Comparison of ENCODE assay signal across 19 cellular contexts in the genomic region with DNA sequence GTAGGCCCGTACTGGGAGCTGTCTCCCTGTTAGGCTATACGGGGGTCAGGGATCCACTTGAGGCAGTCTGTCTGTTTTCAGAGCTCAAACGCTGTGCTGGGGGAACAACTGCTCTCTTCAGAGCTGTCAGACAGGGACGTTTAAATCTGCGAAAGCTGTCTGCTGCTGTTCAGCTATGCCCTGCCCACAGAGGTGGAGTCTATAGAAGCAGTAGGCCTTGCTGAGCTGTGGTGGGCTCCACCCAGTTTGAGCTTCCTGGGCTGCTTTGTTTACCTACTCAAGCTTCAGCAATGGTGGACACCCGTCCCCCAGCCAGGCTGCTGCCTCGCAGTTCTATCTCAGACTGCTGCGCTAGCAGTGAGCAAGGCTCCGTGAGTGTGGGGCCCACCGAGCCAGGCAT. TPM values are rescaled to one million over a fixed set of nuclear protein-coding genes. Genes with fewer than 3 reads are reported as not detected.
DNase-seq lines count a peak whose midpoint lies in the region; ATAC-seq and TF ChIP-seq lines count a peak whose summit lies in the region.
"Had no signal": no experiment of that assay in that cellular context is flagged by ENCODE, and none has a peak within 500 bp of the region (broad histone marks: within the 10 kb centered on the region; RNA-seq: fewer than 3 reads in every experiment).

No MANE protein-coding gene starts in this region.

- H3K27ac Mint-ChIP-seq in activated CD8-positive, alpha-beta T cell treated with anti-CD3 and anti-CD28 coated beads, Interleukin-2, amount 10 ng/mL, durations not matched to agents 7 days and 5 days, result no peak overlapping the region
- no peak overlapping the region for H3K27ac Mint-ChIP-seq in activated CD8-positive, alpha-beta T cell treated with anti-CD3 and anti-CD28 coated beads for 36 hours
- H3K27ac Mint-ChIP-seq in nephron progenitor cell, result peak overlapping the region; percentile 32
- H3K27ac Mint-ChIP-seq: B cell; CD4-positive, alpha-beta memory T cell had no signal

- H3K27me3 ChIP-seq in cardiac muscle cell (no peaks in the 10 kb centered on the region), spleen (replicated peaks in 1 of 7) (no peaks in the 10 kb centered on the region)
- H3K27me3 ChIP-seq: BLaER1 treated with 17β-estradiol and CSF1 and Interleukin-3, amounts not matched to agents 10 nM and 100 nM had no signal

- peaks cover 4% of the 10 kb centered on the region for H3K4me1 ChIP-seq in cardiac muscle cell (ENCODE audit: low read depth)
- no peaks in the 10 kb centered on the region for H3K4me1 ChIP-seq in spleen
- H3K4me1 ChIP-seq: A549; BLaER1 treated with 17β-estradiol and CSF1 and Interleukin-3, amounts not matched to agents 10 nM and 100 nM; Caco-2 had no signal

- POLR2A ChIA-PET in activated CD8-positive, alpha-beta T cell treated with anti-CD3 and anti-CD28 coated beads, Interleukin-2, amount 10 ng/mL, durations not matched to agents 7 days and 5 days (lab: Charles Lee), result no interaction called here
- POLR2A ChIA-PET in activated CD8-positive, alpha-beta T cell treated with anti-CD3 and anti-CD28 coated beads for 36 hours (lab: Charles Lee), result no interaction called here

- H3K27ac ChIP-seq in cardiac muscle cell, result peak overlapping the region; percentile 55
- no peak overlapping the region for H3K27ac ChIP-seq in spleen
- H3K27ac ChIP-seq: 22Rv1; A549; BLaER1 treated with 17β-estradiol and CSF1 and Interleukin-3, amounts not matched to agents 10 nM and 100 nM; C4-2B had no signal

- no peak for TF ChIP-seq CTCF in activated CD8-positive, alpha-beta T cell treated with anti-CD3 and anti-CD28 coated beads for 36 hours (IDR thresholded peaks at IDR 0.05)
- no peak for TF ChIP-seq CTCF in cardiac muscle cell (IDR thresholded peaks at IDR 0.05; ENCODE audit: low read depth, low read length)
- TF ChIP-seq CTCF in nephron progenitor cell (IDR thresholded peaks at IDR 0.05), result no peak
- TF ChIP-seq CTCF in spleen (IDR thresholded peaks at IDR 0.05 in 8 of 11, conservative IDR thresholded peaks at IDR 0.05 in 3 of 11), result no peak

- H3K4me3 Mint-ChIP-seq in activated CD8-positive, alpha-beta T cell treated with anti-CD3 and anti-CD28 coated beads, Interleukin-2, amount 10 ng/mL, durations not matched to agents 7 days and 5 days, result no peak overlapping the region
- H3K4me3 Mint-ChIP-seq in activated CD8-positive, alpha-beta T cell treated with anti-CD3 and anti-CD28 coated beads for 36 hours, result no peak overlapping the region
- no peak overlapping the region for H3K4me3 Mint-ChIP-seq in nephron progenitor cell
- H3K4me3 Mint-ChIP-seq: B cell; CD4-positive, alpha-beta memory T cell had no signal

- intact Hi-C loops in activated CD8-positive, alpha-beta T cell treated with anti-CD3 and anti-CD28 coated beads for 36 hours (cut with micrococcal nuclease), result no loop called here
- intact Hi-C loops in left cardiac atrium (cut with DNase I), result no loop called here
- intact Hi-C loops in spleen (cut with DNase I; ENCODE audit: low total_unique reads), result no loop called here

- no peaks in the 10 kb centered on the region for H3K27me3 Mint-ChIP-seq in activated CD8-positive, alpha-beta T cell treated with anti-CD3 and anti-CD28 coated beads, Interleukin-2, amount 10 ng/mL, durations not matched to agents 7 days and 5 days (ENCODE audit: low read depth)
- H3K27me3 Mint-ChIP-seq in activated CD8-positive, alpha-beta T cell treated with anti-CD3 and anti-CD28 coated beads for 36 hours, result no peaks in the 10 kb centered on the region
- no peaks in the 10 kb centered on the region for H3K27me3 Mint-ChIP-seq in nephron progenitor cell (ENCODE audit: low read depth, poor library complexity)
- H3K27me3 Mint-ChIP-seq: B cell; CD4-positive, alpha-beta memory T cell had no signal

- H3K9me3 ChIP-seq in cardiac muscle cell (ENCODE audit: low read depth), result no peaks in the 10 kb centered on the region
- peaks cover 0 to 6% (median 0%) of the 10 kb centered on the region in 8 donors for H3K9me3 ChIP-seq in spleen
- H3K9me3 ChIP-seq: A549, Caco-2 had no signal

- H3K4me3 ChIP-seq in cardiac muscle cell (no peak overlapping the region), spleen (no peak overlapping the region)
- H3K4me3 ChIP-seq: A549; BLaER1 treated with 17β-estradiol and CSF1 and Interleukin-3, amounts not matched to agents 10 nM and 100 nM had no signal

- ATAC-seq in activated CD8-positive, alpha-beta T cell treated with anti-CD3 and anti-CD28 coated beads, Interleukin-2, amount 10 ng/mL, durations not matched to agents 7 days and 5 days, result no peak
- no peak for ATAC-seq in activated CD8-positive, alpha-beta T cell treated with anti-CD3 and anti-CD28 coated beads for 36 hours
- ATAC-seq in left cardiac atrium (no peak), GM19035 (IDR thresholded peaks at IDR 0.05; ENCODE audit: unreplicated experiment) (no peak)
- ATAC-seq: A549 had no signal

- H3K36me3 Mint-ChIP-seq in activated CD8-positive, alpha-beta T cell treated with anti-CD3 and anti-CD28 coated beads, Interleukin-2, amount 10 ng/mL, durations not matched to agents 7 days and 5 days (ENCODE audit: low read depth), result peaks cover 36% of the 10 kb centered on the region
- peaks cover 57% of the 10 kb centered on the region for H3K36me3 Mint-ChIP-seq in activated CD8-positive, alpha-beta T cell treated with anti-CD3 and anti-CD28 coated beads for 36 hours (ENCODE audit: low read depth)
- H3K36me3 Mint-ChIP-seq in nephron progenitor cell (ENCODE audit: low read depth), result peaks cover 92% of the 10 kb centered on the region

- H3K36me3 ChIP-seq in cardiac muscle cell, result no peaks in the 10 kb centered on the region
- no peaks in the 10 kb centered on the region for H3K36me3 ChIP-seq in spleen

- no peaks in the 10 kb centered on the region for H3K9me3 Mint-ChIP-seq in activated CD8-positive, alpha-beta T cell treated with anti-CD3 and anti-CD28 coated beads, Interleukin-2, amount 10 ng/mL, durations not matched to agents 7 days and 5 days (ENCODE audit: insufficient read depth)
- peaks cover 4% of the 10 kb centered on the region for H3K9me3 Mint-ChIP-seq in activated CD8-positive, alpha-beta T cell treated with anti-CD3 and anti-CD28 coated beads for 36 hours
- H3K9me3 Mint-ChIP-seq in nephron progenitor cell, result peaks cover 57% of the 10 kb centered on the region

- H3K4me1 Mint-ChIP-seq in activated CD8-positive, alpha-beta T cell treated with anti-CD3 and anti-CD28 coated beads, Interleukin-2, amount 10 ng/mL, durations not matched to agents 7 days and 5 days (ENCODE audit: low read depth), result peaks cover 18% of the 10 kb centered on the region
- H3K4me1 Mint-ChIP-seq in activated CD8-positive, alpha-beta T cell treated with anti-CD3 and anti-CD28 coated beads for 36 hours (ENCODE audit: low read depth), result peaks cover 42% of the 10 kb centered on the region
- H3K4me1 Mint-ChIP-seq in nephron progenitor cell, result no peaks in the 10 kb centered on the region
- H3K4me1 Mint-ChIP-seq: B cell; CD4-positive, alpha-beta memory T cell had no signal

- 76 to 90% (median 82%) methylated on average over 8 to 10 of the region's 10 CpGs; no CpG with 5 or more reads in 1 of the 5 donors for WGBS in spleen, 5 donors

- CTCF ChIA-PET in activated CD8-positive, alpha-beta T cell treated with anti-CD3 and anti-CD28 coated beads, Interleukin-2, amount 10 ng/mL, durations not matched to agents 7 days and 5 days (lab: Charles Lee), result interaction anchor here (1.6 kb wide), 1 partner anchor 20 kb away, joined by 4 read pairs; no protein-coding TSS in a partner anchor
- CTCF ChIA-PET in activated CD8-positive, alpha-beta T cell treated with anti-CD3 and anti-CD28 coated beads for 36 hours (lab: Charles Lee), result interaction anchor here (0.6 kb wide), 1 partner anchor 1081 kb away, joined by 3 read pairs; no protein-coding TSS in a partner anchor

- no peak for TF ChIP-seq POLR2A in spleen (IDR thresholded peaks at IDR 0.05)

- DNase-seq in activated CD8-positive, alpha-beta T cell treated with anti-CD3 and anti-CD28 coated beads, Interleukin-2, amount 10 ng/mL, durations not matched to agents 7 days and 5 days, result peak; percentile 21
- DNase-seq in activated CD8-positive, alpha-beta T cell treated with anti-CD3 and anti-CD28 coated beads for 36 hours, result no peak
- DNase-seq in cardiac muscle cell (ENCODE audit: low read depth in 1 of 2, low spot score in 1 of 2) (no peak), left cardiac atrium (no peak), nephron progenitor cell (no peak), spleen (peak; percentile 32), nucleus accumbens (lab: John Stamatoyannopoulos, UW) (no peak)
- DNase-seq: AML-193; Caco-2; Calu3; CD4-positive, alpha-beta memory T cell; DMS79 treated with DMSO at 0.1 percent for 48 hours; GF-D8 had no signal

RNA-seq across cellular contexts. Expression of gene PHEX, which starts 27.3 kb away (rescaled TPM):
- under 1 TPM; 0.16 to 0.24 TPM for total RNA-seq in activated CD8-positive, alpha-beta T cell treated with anti-CD3 and anti-CD28 coated beads, Interleukin-2, amount 10 ng/mL, durations not matched to agents 7 days and 5 days
- 10 to 100 TPM; 22.7 to 25.2 TPM for total RNA-seq in activated CD8-positive, alpha-beta T cell treated with anti-CD3 and anti-CD28 coated beads for 36 hours
- total RNA-seq in cardiac muscle cell (0.21 and 0.42 TPM in 2 replicates), left cardiac atrium (under 1 TPM in 1 of 2 donors, not detected in 1; 0.29 TPM), spleen (1 to 10 TPM in 1 of 7 donors, under 1 TPM in 6; 0.33 to 1.5 (median 0.63) TPM)
- polyA plus RNA-seq in cardiac muscle cell (0.39 and 0.62 TPM in 2 replicates), spleen (under 1 TPM; 0.13 to 0.46 (median 0.23) TPM)

Comparison
In these comparisons a context has a peak if more than half of its experiments do, and no peak if none do; other contexts are left out.
1. DNase-seq: peak in activated CD8-positive, alpha-beta T cell treated with anti-CD3 and anti-CD28 coated beads, Interleukin-2, amount 10 ng/mL, durations not matched to agents 7 days and 5 days (single experiment) and spleen (single experiment); none in activated CD8-positive, alpha-beta T cell treated with anti-CD3 and anti-CD28 coated beads for 36 hours (single experiment), cardiac muscle cell (0 of 2), left cardiac atrium (single experiment), nephron progenitor cell (single experiment) and nucleus accumbens (0 of 56).
2. RNA of gene PHEX, which starts 27.3 kb away (total RNA-seq): 22.7 to 25.2 TPM in activated CD8-positive, alpha-beta T cell treated with anti-CD3 and anti-CD28 coated beads for 36 hours; 0.33 to 1.5 TPM in spleen, 0.29 TPM in left cardiac atrium, 0.16 to 0.24 TPM in activated CD8-positive, alpha-beta T cell treated with anti-CD3 and anti-CD28 coated beads, Interleukin-2, amount 10 ng/mL, durations not matched to agents 7 days and 5 days and 0.21 to 0.42 TPM in cardiac muscle cell; every median in the first group is over 4 times any median in the second.